In genomic region chr3:156614642-156615511, GRCh38 we compare ENCODE assay signal across 11 cellular contexts. TPM values are rescaled to one million over a fixed set of nuclear protein-coding genes. Genes with fewer than 3 reads are reported as not detected.
DNase-seq lines count a peak whose midpoint lies in the region; ATAC-seq and TF ChIP-seq lines count a peak whose summit lies in the region.
"Had no signal": no experiment of that assay in that cellular context is flagged by ENCODE, and none has a peak within 500 bp of the region (broad histone marks: within the 10 kb centered on the region; RNA-seq: fewer than 3 reads in every experiment).

No MANE protein-coding gene starts in this region.

- H3K27ac ChIP-seq in PC-3 (ENCODE audit: low read length): no peak overlapping the region
- H3K27ac ChIP-seq in left ventricle myocardium inferior (replicated peaks): no peak overlapping the region
- H3K27ac ChIP-seq: neutrophil had no signal

- H3K4me3 Mint-ChIP-seq in activated T-cell treated with anti-CD3 and anti-CD28 coated beads, Interleukin-2, amount 50 U/mL, for 24 hours: no peak overlapping the region
- no peak overlapping the region for H3K4me3 Mint-ChIP-seq in stimulated activated naive B cell treated with anti-CD40 and anti-IgM and Interleukin-4, amounts not matched to agents 10 μg/mL and 1 μg/mL and 100 μg/mL, for 72 hours
- H3K4me3 Mint-ChIP-seq: T-helper 1 cell treated with Interleukin-12 subunit alpha and Interleukin-12 subunit beta and Interleukin-4 antibody, amounts not matched to agents 30 μg/mL and 1 μg/mL, for 36 hours had no signal

- no peak overlapping the region for H3K9ac ChIP-seq in PC-3 (ENCODE audit: low read length)

- H3K4me3 ChIP-seq in PC-3 (ENCODE audit: low read length) (no peak overlapping the region), epithelial cell of proximal tubule (ENCODE audit: low read depth, low read length) (no peak overlapping the region), left ventricle myocardium inferior (no peak overlapping the region)

- no peaks in the 10 kb centered on the region for H3K9me2 ChIP-seq in PC-3 (replicated peaks; ENCODE audit: low read length)

- H3K36me3 ChIP-seq in PC-3 (ENCODE audit: low read depth, low read length) (no peaks in the 10 kb centered on the region), left ventricle myocardium inferior (no peaks in the 10 kb centered on the region)
- H3K36me3 ChIP-seq: neutrophil had no signal

- no peak overlapping the region for H2AFZ ChIP-seq in PC-3 (ENCODE audit: low read length)

- H3K9me3 ChIP-seq in PC-3 (ENCODE audit: low read length) (no peaks in the 10 kb centered on the region), left ventricle myocardium inferior (replicated peaks) (no peaks in the 10 kb centered on the region)
- H3K9me3 ChIP-seq: neutrophil had no signal

- H3K4me1 Mint-ChIP-seq in activated T-cell treated with anti-CD3 and anti-CD28 coated beads, Interleukin-2, amount 50 U/mL, for 24 hours (ENCODE audit: low read depth): peaks cover 35% of the 10 kb centered on the region
- H3K4me1 Mint-ChIP-seq in stimulated activated naive B cell treated with anti-CD40 and anti-IgM and Interleukin-4, amounts not matched to agents 10 μg/mL and 1 μg/mL and 100 μg/mL, for 72 hours: peaks cover 0 to 6% of the 10 kb centered on the region in 2 donors

- no peak overlapping the region for H3K4me2 ChIP-seq in PC-3 (ENCODE audit: low read length)

- POLR2A ChIA-PET in PC-3 (lab: Charles Lee; ENCODE audit: unreplicated experiment): interaction anchor here (0.6 kb wide), 1 partner anchor 468 kb away, joined by 3 read pairs; no protein-coding TSS in a partner anchor

- H4K20me1 ChIP-seq in PC-3 (ENCODE audit: low read length): no peaks in the 10 kb centered on the region

- H3K27ac Mint-ChIP-seq in activated T-cell treated with anti-CD3 and anti-CD28 coated beads, Interleukin-2, amount 50 U/mL, for 24 hours: peak overlapping the region; percentile 42
- no peak overlapping the region for H3K27ac Mint-ChIP-seq in stimulated activated naive B cell treated with anti-CD40 and anti-IgM and Interleukin-4, amounts not matched to agents 10 μg/mL and 1 μg/mL and 100 μg/mL, for 72 hours
- H3K27ac Mint-ChIP-seq: IgD-negative memory B cell; T-helper 1 cell treated with Interleukin-12 subunit alpha and Interleukin-12 subunit beta and Interleukin-4 antibody, amounts not matched to agents 30 μg/mL and 1 μg/mL, for 36 hours had no signal

- BruUV-seq in PC-3 (replicated peaks; lab: Mats Ljungman, UMichigan): no TSS peak

- TF ChIP-seq CTCF in PC-3 (conservative IDR thresholded peaks at IDR 0.05; ENCODE audit: low read depth, low read length): no peak
- TF ChIP-seq CTCF in epithelial cell of proximal tubule (conservative IDR thresholded peaks at IDR 0.05; ENCODE audit: low read depth, low read length): no peak
- no peak for TF ChIP-seq CTCF in left ventricle myocardium inferior (IDR thresholded peaks at IDR 0.05; ENCODE audit: borderline replicate concordance)

- no peaks in the 10 kb centered on the region for H3K9me3 Mint-ChIP-seq in activated T-cell treated with anti-CD3 and anti-CD28 coated beads, Interleukin-2, amount 50 U/mL, for 24 hours
- no peaks in the 10 kb centered on the region for H3K9me3 Mint-ChIP-seq in stimulated activated naive B cell treated with anti-CD40 and anti-IgM and Interleukin-4, amounts not matched to agents 10 μg/mL and 1 μg/mL and 100 μg/mL, for 72 hours
- H3K9me3 Mint-ChIP-seq: IgD-negative memory B cell; T-helper 1 cell treated with Interleukin-12 subunit alpha and Interleukin-12 subunit beta and Interleukin-4 antibody, amounts not matched to agents 30 μg/mL and 1 μg/mL, for 36 hours had no signal

- intact Hi-C loops in PC-3 (cut with micrococcal nuclease): no loop called here
- intact Hi-C loops in left ventricle myocardium inferior (cut with micrococcal nuclease): no loop called here

- no peaks in the 10 kb centered on the region for H3K27me3 Mint-ChIP-seq in activated T-cell treated with anti-CD3 and anti-CD28 coated beads, Interleukin-2, amount 50 U/mL, for 24 hours
- peaks cover 0 to 4% of the 10 kb centered on the region in 2 donors for H3K27me3 Mint-ChIP-seq in stimulated activated naive B cell treated with anti-CD40 and anti-IgM and Interleukin-4, amounts not matched to agents 10 μg/mL and 1 μg/mL and 100 μg/mL, for 72 hours

- peaks cover 9% of the 10 kb centered on the region for H3K4me1 ChIP-seq in PC-3 (ENCODE audit: insufficient read depth, low read length)
- H3K4me1 ChIP-seq in left ventricle myocardium inferior: peaks cover 10% of the 10 kb centered on the region

- no peaks in the 10 kb centered on the region for H3F3A ChIP-seq in PC-3 (ENCODE audit: low read length, unreplicated experiment)

- no peaks in the 10 kb centered on the region for H3K27me3 ChIP-seq in PC-3 (ENCODE audit: low read length)
- H3K27me3 ChIP-seq in left ventricle myocardium inferior (ENCODE audit: low read depth): no peaks in the 10 kb centered on the region
- H3K27me3 ChIP-seq: neutrophil had no signal

- no peaks in the 10 kb centered on the region for H3K36me3 Mint-ChIP-seq in activated T-cell treated with anti-CD3 and anti-CD28 coated beads, Interleukin-2, amount 50 U/mL, for 24 hours (ENCODE audit: low read depth)
- no peaks in the 10 kb centered on the region for H3K36me3 Mint-ChIP-seq in stimulated activated naive B cell treated with anti-CD40 and anti-IgM and Interleukin-4, amounts not matched to agents 10 μg/mL and 1 μg/mL and 100 μg/mL, for 72 hours
- H3K36me3 Mint-ChIP-seq: IgD-negative memory B cell had no signal

- no peaks in the 10 kb centered on the region for H3K79me2 ChIP-seq in PC-3 (ENCODE audit: low read length)

- ATAC-seq in PC-3 (no peak), esophagus mucosa (no peak)
- ATAC-seq in stimulated activated naive B cell treated with anti-CD40 and anti-IgM and Interleukin-4, amounts not matched to agents 10 μg/mL and 1 μg/mL and 100 μg/mL, for 72 hours (replicated peaks): peak; percentile 46

- DNase-seq in activated T-cell treated with anti-CD3 and anti-CD28 coated beads, Interleukin-2, amount 50 U/mL, for 24 hours: no peak
- DNase-seq in activated T-cell treated with anti-CD3 and anti-CD28 coated beads, Interleukin-2, amount 50 U/mL, for 1 hour: no peak
- DNase-seq in PC-3: peak; percentile 34
- DNase-seq in epithelial cell of proximal tubule (ENCODE audit: low read depth): peak; percentile 67
- DNase-seq in stimulated activated naive B cell treated with anti-CD40 and anti-IgM and Interleukin-4, amounts not matched to agents 10 μg/mL and 1 μg/mL and 100 μg/mL, for 72 hours: no peak
- DNase-seq in left ventricle myocardium inferior: no peak
- DNase-seq in NCI-H446 (lab: John Stamatoyannopoulos, UW): no peak

- CTCF ChIA-PET in PC-3 (lab: Charles Lee): no interaction called here

RNA-seq across cellular contexts. Expression of gene TIPARP, which starts 59.5 kb away (rescaled TPM):
- total RNA-seq in PC-3 (2014; rRNA removed) (84.7 and 85.5 TPM in 2 replicates), epithelial cell of proximal tubule (40.6 and 52.9 TPM in 2 replicates), left ventricle myocardium inferior (27.2 TPM), esophagus mucosa (34.4 TPM)

RNA-seq across cellular contexts. Expression of gene SSR3, which starts 60.0 kb away (rescaled TPM):
- total RNA-seq in PC-3 (2014; rRNA removed) (171 and 178 TPM in 2 replicates), epithelial cell of proximal tubule (171 and 309 TPM in 2 replicates), left ventricle myocardium inferior (208 TPM), esophagus mucosa (75.9 TPM)

Comparison
In these comparisons a context has a peak if more than half of its experiments do, and no peak if none do; other contexts are left out.
1. DNase-seq: peak in PC-3 (single experiment) and epithelial cell of proximal tubule (single experiment); none in activated T-cell treated with anti-CD3 and anti-CD28 coated beads, Interleukin-2, amount 50 U/mL, for 24 hours (single experiment), activated T-cell treated with anti-CD3 and anti-CD28 coated beads, Interleukin-2, amount 50 U/mL, for 1 hour (single experiment), stimulated activated naive B cell treated with anti-CD40 and anti-IgM and Interleukin-4, amounts not matched to agents 10 μg/mL and 1 μg/mL and 100 μg/mL, for 72 hours (single experiment), left ventricle myocardium inferior (single experiment) and NCI-H446 (0 of 2).
2. ATAC-seq: peak in stimulated activated naive B cell treated with anti-CD40 and anti-IgM and Interleukin-4, amounts not matched to agents 10 μg/mL and 1 μg/mL and 100 μg/mL, for 72 hours (2 of 2); none in PC-3 (single experiment) and esophagus mucosa (single experiment).